18 cellular contexts compared by ENCODE assay signal in genomic region chr10:77282163-77282562, GRCh38.
"Had no signal": no experiment of that assay in that cellular context is flagged by ENCODE, and none has a peak within 500 bp of the region (broad histone marks: within the 10 kb centered on the region; RNA-seq: fewer than 3 reads in every experiment).

No MANE protein-coding gene starts in this region.

- H3K4me3 Mint-ChIP-seq: activated CD8-positive, alpha-beta memory T cell treated with anti-CD3 and anti-CD28 coated beads, Interleukin-2, amount 10 ng/mL, durations not matched to agents 7 days and 5 days; activated naive CD4-positive, alpha-beta T cell treated with anti-CD3 and anti-CD28 coated beads, Interleukin-2, amount 10 ng/mL, durations not matched to agents 7 days and 5 days; naive thymus-derived CD4-positive, alpha-beta T cell; stimulated activated memory B cell treated with anti-CD40 and anti-IgM and Interleukin-4, amounts not matched to agents 10 μg/mL and 1 μg/mL and 100 μg/mL, for 72 hours; type B pancreatic cell had no signal

- H3K4me1 ChIP-seq: left lung had no signal

- H3K4me2 ChIP-seq: hepatocyte had no signal

- H3K4me3 ChIP-seq: hepatocyte, left lung, pancreas had no signal

- FAIRE-seq: keratinocyte, pancreas had no signal

- H3K79me2 ChIP-seq: hepatocyte had no signal

- DNase-seq: activated CD8-positive, alpha-beta memory T cell treated with anti-CD3 and anti-CD28 coated beads, Interleukin-2, amount 10 ng/mL, durations not matched to agents 7 days and 5 days; activated naive CD4-positive, alpha-beta T cell treated with anti-CD3 and anti-CD28 coated beads, Interleukin-2, amount 10 ng/mL, durations not matched to agents 7 days and 5 days; activated T-cell treated with anti-CD3 and anti-CD28 coated beads, Interleukin-2, amount 50 U/mL, for 1 hour; amygdala; erythroblast; left lung; mammary epithelial cell; naive thymus-derived CD4-positive, alpha-beta T cell; pancreas; substantia nigra; T-helper 1 cell; T1000 had no signal

- H3K27ac Mint-ChIP-seq: activated CD8-positive, alpha-beta memory T cell treated with anti-CD3 and anti-CD28 coated beads, Interleukin-2, amount 10 ng/mL, durations not matched to agents 7 days and 5 days; activated naive CD4-positive, alpha-beta T cell treated with anti-CD3 and anti-CD28 coated beads, Interleukin-2, amount 10 ng/mL, durations not matched to agents 7 days and 5 days; naive thymus-derived CD4-positive, alpha-beta T cell; stimulated activated memory B cell treated with anti-CD40 and anti-IgM and Interleukin-4, amounts not matched to agents 10 μg/mL and 1 μg/mL and 100 μg/mL, for 72 hours; type B pancreatic cell had no signal

- H3K36me3 Mint-ChIP-seq: activated naive CD4-positive, alpha-beta T cell treated with anti-CD3 and anti-CD28 coated beads, Interleukin-2, amount 10 ng/mL, durations not matched to agents 7 days and 5 days; naive thymus-derived CD4-positive, alpha-beta T cell; stimulated activated memory B cell treated with anti-CD40 and anti-IgM and Interleukin-4, amounts not matched to agents 10 μg/mL and 1 μg/mL and 100 μg/mL, for 72 hours; type B pancreatic cell had no signal

- H2AFZ ChIP-seq: hepatocyte had no signal

- H3K27me3 ChIP-seq: pancreas had no signal

- H3K36me3 ChIP-seq: left lung, pancreas had no signal

- H3K27me3 Mint-ChIP-seq: activated naive CD4-positive, alpha-beta T cell treated with anti-CD3 and anti-CD28 coated beads, Interleukin-2, amount 10 ng/mL, durations not matched to agents 7 days and 5 days had no signal

- H3K9me3 ChIP-seq: left lung, pancreas had no signal

- H3K27ac ChIP-seq: hepatocyte, left lung, pancreas had no signal

- ATAC-seq: activated CD4-positive, CD25-positive, alpha-beta regulatory T cell treated with anti-CD3 and anti-CD28 coated beads, Interleukin-2, amount 50 U/mL, for 24 hours; activated CD8-positive, alpha-beta memory T cell treated with anti-CD3 and anti-CD28 coated beads, Interleukin-2, amount 10 ng/mL, durations not matched to agents 7 days and 5 days; left lung; naive thymus-derived CD4-positive, alpha-beta T cell; pancreas; SK-N-SH treated with all-trans-retinoic acid at 6 μM for 48 hours; stimulated activated memory B cell treated with anti-CD40 and anti-IgM and Interleukin-4, amounts not matched to agents 10 μg/mL and 1 μg/mL and 100 μg/mL, for 72 hours had no signal
